In the genomic region with DNA sequence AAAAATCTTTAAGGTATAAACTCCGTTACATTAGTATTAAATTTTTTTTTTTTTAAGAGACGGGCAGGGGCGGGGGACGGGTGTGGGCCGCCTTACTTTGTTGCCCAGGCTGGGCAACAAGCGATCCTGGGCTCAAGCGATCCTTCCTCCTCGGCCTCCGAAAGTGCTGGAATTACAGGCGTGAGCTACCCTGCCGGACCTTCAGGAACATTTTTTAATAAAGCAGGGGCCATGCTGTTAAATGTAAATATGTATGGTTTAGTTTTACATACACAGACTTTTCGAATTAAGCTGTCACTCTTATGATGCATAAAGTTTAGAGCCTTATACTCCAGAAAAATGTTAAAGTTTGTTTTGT, we compare ENCODE assay signal across 8 cellular contexts. TPM values are rescaled to one million over a fixed set of nuclear protein-coding genes. Genes with fewer than 3 reads are reported as not detected.
DNase-seq lines count a peak whose midpoint lies in the region; ATAC-seq and TF ChIP-seq lines count a peak whose summit lies in the region.

No MANE protein-coding gene starts in this region.

- no peak for DNase-seq in activated T-cell treated with anti-CD3 and anti-CD28 coated beads, Interleukin-2, amount 50 U/mL, for 24 hours
- no peak for DNase-seq in activated T-cell treated with anti-CD3 and anti-CD28 coated beads for 4 hours
- no peak for DNase-seq in activated naive CD8-positive, alpha-beta T cell treated with anti-CD3 and anti-CD28 coated beads, Interleukin-2, amount 50 U/mL, for 24 hours
- DNase-seq in left lung: no peak
- DNase-seq in thyroid gland: no peak
- DNase-seq in LoVo (ENCODE audit: low spot score): no peak

- no peaks in the 10 kb centered on the region for H3K27me3 ChIP-seq in left lung
- no peaks in the 10 kb centered on the region for H3K27me3 ChIP-seq in thyroid gland

- no peaks in the 10 kb centered on the region for H3K9me3 Mint-ChIP-seq in activated T-cell treated with anti-CD3 and anti-CD28 coated beads, Interleukin-2, amount 50 U/mL, for 24 hours
- no peaks in the 10 kb centered on the region for H3K9me3 Mint-ChIP-seq in activated naive CD8-positive, alpha-beta T cell treated with anti-CD3 and anti-CD28 coated beads, Interleukin-2, amount 50 U/mL, for 24 hours

- H3K27ac Mint-ChIP-seq in activated T-cell treated with anti-CD3 and anti-CD28 coated beads, Interleukin-2, amount 50 U/mL, for 24 hours: no peak overlapping the region
- H3K27ac Mint-ChIP-seq in activated naive CD8-positive, alpha-beta T cell treated with anti-CD3 and anti-CD28 coated beads, Interleukin-2, amount 50 U/mL, for 24 hours: no peak overlapping the region

- peak overlapping the region; percentile 93 for H3K4me3 Mint-ChIP-seq in activated T-cell treated with anti-CD3 and anti-CD28 coated beads, Interleukin-2, amount 50 U/mL, for 24 hours
- H3K4me3 Mint-ChIP-seq in activated naive CD8-positive, alpha-beta T cell treated with anti-CD3 and anti-CD28 coated beads, Interleukin-2, amount 50 U/mL, for 24 hours: peak overlapping the region; percentile 91

- TF ChIP-seq CTCF in left lung (IDR thresholded peaks at IDR 0.05): no peak
- TF ChIP-seq CTCF in thyroid gland (IDR thresholded peaks at IDR 0.05): no peak

- H3K27me3 Mint-ChIP-seq in activated T-cell treated with anti-CD3 and anti-CD28 coated beads, Interleukin-2, amount 50 U/mL, for 24 hours: no peaks in the 10 kb centered on the region
- no peaks in the 10 kb centered on the region for H3K27me3 Mint-ChIP-seq in activated naive CD8-positive, alpha-beta T cell treated with anti-CD3 and anti-CD28 coated beads, Interleukin-2, amount 50 U/mL, for 24 hours

- no peak for TF ChIP-seq POLR2A in thyroid gland (IDR thresholded peaks at IDR 0.05)

- peaks cover 29% of the 10 kb centered on the region for H3K36me3 Mint-ChIP-seq in activated T-cell treated with anti-CD3 and anti-CD28 coated beads, Interleukin-2, amount 50 U/mL, for 24 hours (ENCODE audit: low read depth)
- peaks cover 4% of the 10 kb centered on the region for H3K36me3 Mint-ChIP-seq in activated naive CD8-positive, alpha-beta T cell treated with anti-CD3 and anti-CD28 coated beads, Interleukin-2, amount 50 U/mL, for 24 hours (ENCODE audit: low read depth)

- ATAC-seq in activated naive CD8-positive, alpha-beta T cell treated with anti-CD3 and anti-CD28 coated beads, Interleukin-2, amount 50 U/mL, for 24 hours: no peak
- no peak for ATAC-seq in left lung
- ATAC-seq in GM18873 (IDR thresholded peaks at IDR 0.05; ENCODE audit: low FRiP score, unreplicated experiment): no peak
- no peak for ATAC-seq in HG02571 (IDR thresholded peaks at IDR 0.05; ENCODE audit: unreplicated experiment)

- peak overlapping the region in 1 of 2 donors; percentile 98 for H3K27ac ChIP-seq in left lung
- H3K27ac ChIP-seq in thyroid gland: peak overlapping the region in 2 of 3 donors; percentile 58 to 99

- intact Hi-C loops in left lung (cut with DNase I): no loop called here
- intact Hi-C loops in thyroid gland (cut with DNase I): no loop called here

- H3K4me1 ChIP-seq in left lung (peaks cover 0 to 63% of the 10 kb centered on the region in 2 donors), thyroid gland (peaks cover 12 to 13% of the 10 kb centered on the region in 2 donors)

- peaks cover 56% of the 10 kb centered on the region for H3K4me1 Mint-ChIP-seq in activated T-cell treated with anti-CD3 and anti-CD28 coated beads, Interleukin-2, amount 50 U/mL, for 24 hours (ENCODE audit: low read depth)
- peaks cover 51% of the 10 kb centered on the region for H3K4me1 Mint-ChIP-seq in activated naive CD8-positive, alpha-beta T cell treated with anti-CD3 and anti-CD28 coated beads, Interleukin-2, amount 50 U/mL, for 24 hours

- H3K9me3 ChIP-seq in left lung (no peaks in the 10 kb centered on the region), thyroid gland (no peaks in the 10 kb centered on the region)

- WGBS in thyroid gland, 2 donors: 18 to 28% methylated on average over 12 of the region's 12 CpGs

- no peaks in the 10 kb centered on the region for H3K36me3 ChIP-seq in left lung
- no peaks in the 10 kb centered on the region for H3K36me3 ChIP-seq in thyroid gland

- peak overlapping the region; percentile 88 to 97 for H3K4me3 ChIP-seq in left lung
- H3K4me3 ChIP-seq in thyroid gland (replicated peaks in 1 of 3): peak overlapping the region; percentile 2 to 92 (median 20)

RNA-seq across cellular contexts. Expression of a gene that starts 2.4 kb away (rescaled TPM):
- total RNA-seq in left lung (10 to 100 TPM; 17.1 to 20.3 TPM), thyroid gland (10 to 100 TPM; 11.3 to 19.5 (median 15.2) TPM)
